In the genomic region with DNA sequence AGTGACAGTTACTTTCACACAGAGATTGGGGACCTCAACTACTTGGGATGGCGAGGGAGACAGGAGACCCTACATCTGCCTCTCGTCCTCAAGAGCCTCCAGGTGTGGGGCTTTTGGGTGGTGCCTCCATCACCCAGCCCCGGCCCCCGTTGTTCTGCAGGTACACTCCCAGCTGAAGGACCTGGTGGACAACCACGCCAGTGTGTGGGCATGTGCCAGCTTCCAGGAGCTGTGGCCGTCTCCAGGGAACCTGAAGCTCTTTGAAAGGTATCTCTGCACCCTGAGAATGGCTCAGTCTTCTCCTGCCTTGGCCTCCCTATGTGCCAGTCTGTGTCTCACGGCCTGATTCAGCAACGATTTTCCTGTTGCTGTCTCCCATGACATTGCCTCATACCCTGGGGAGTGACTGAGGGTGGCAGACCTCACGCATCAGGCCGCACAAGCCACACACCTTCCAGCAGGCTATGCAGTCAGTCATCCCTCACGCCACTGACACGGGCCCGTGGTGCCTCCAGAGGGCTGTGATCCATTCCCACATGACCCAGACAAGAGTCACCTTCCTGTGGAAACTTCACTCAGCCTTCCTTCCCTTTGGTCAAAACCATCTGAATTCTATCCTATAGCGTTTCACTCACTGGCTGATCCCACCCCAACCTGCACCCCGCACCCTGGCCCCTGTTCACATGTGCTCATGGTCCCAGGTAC, we compare ENCODE assay signal across 20 cellular contexts. TPM values are rescaled to one million over a fixed set of nuclear protein-coding genes. Genes with fewer than 3 reads are reported as not detected.
DNase-seq lines count a peak whose midpoint lies in the region; TF ChIP-seq lines count a peak whose summit lies in the region.
"Had no signal": no experiment of that assay in that cellular context is flagged by ENCODE, and none has a peak within 500 bp of the region (broad histone marks: within the 10 kb centered on the region; RNA-seq: fewer than 3 reads in every experiment).

No MANE protein-coding gene starts in this region.

- peaks cover 52% of the 10 kb centered on the region for H3K36me3 Mint-ChIP-seq in activated CD4-positive, alpha-beta T cell treated with anti-CD3 and anti-CD28 coated beads, Interleukin-2, amount 10 ng/mL, durations not matched to agents 7 days and 5 days (ENCODE audit: low read depth)
- peaks cover 67% of the 10 kb centered on the region for H3K36me3 Mint-ChIP-seq in activated T-helper 2 cell treated with anti-CD3 and anti-CD28 coated beads, Interferon-gamma antibody, Interleukin-2, Interleukin-4, amounts not matched to agents 10 μg/mL and 5 μg/mL and 100 μg/mL, durations not matched to agents 14 hours and 24 hours and 36 hours (ENCODE audit: low read depth)
- H3K36me3 Mint-ChIP-seq in Calu3 (ENCODE audit: insufficient read depth, unreplicated experiment) = peaks cover 71% of the 10 kb centered on the region

- DNase-seq in activated CD4-positive, alpha-beta T cell treated with anti-CD3 and anti-CD28 coated beads, Interleukin-2, amount 10 ng/mL, durations not matched to agents 7 days and 5 days = no peak
- no peak for DNase-seq in activated CD4-positive, alpha-beta T cell treated with anti-CD3 and anti-CD28 coated beads, Interleukin-2, amount 50 U/mL, for 4 hours
- no peak for DNase-seq in activated T-helper 2 cell treated with anti-CD3 and anti-CD28 coated beads, Interferon-gamma antibody, Interleukin-2, Interleukin-4, amounts not matched to agents 10 μg/mL and 5 μg/mL and 100 μg/mL, durations not matched to agents 14 hours and 24 hours and 36 hours (ENCODE audit: low spot score)
- peak; percentile 71 to 73 for DNase-seq in lung microvascular endothelial cell (ENCODE audit: low read depth in 2 of 2)
- DNase-seq in NCI-H510A (lab: John Stamatoyannopoulos, UW) = no peak
- no peak for DNase-seq in Calu3
- DNase-seq in cardiac septum (ENCODE audit: low spot score) = no peak
- no peak for DNase-seq in nucleus accumbens (lab: John Stamatoyannopoulos, UW)
- DNase-seq: AML-193, COR-L47, DMS153, HCEC 1CT, NCI-H1105 treated with DMSO at 0.1 percent for 48 hours, NCI-H1694, NCI-H510A treated with DMSO at 0.1 percent for 48 hours, NCI-H774, OCI-M1, SIG-M5 had no signal

- peak overlapping the region; percentile 60 for H3K27ac Mint-ChIP-seq in activated CD4-positive, alpha-beta T cell treated with anti-CD3 and anti-CD28 coated beads, Interleukin-2, amount 10 ng/mL, durations not matched to agents 7 days and 5 days
- H3K27ac Mint-ChIP-seq in activated T-helper 2 cell treated with anti-CD3 and anti-CD28 coated beads, Interferon-gamma antibody, Interleukin-2, Interleukin-4, amounts not matched to agents 10 μg/mL and 5 μg/mL and 100 μg/mL, durations not matched to agents 14 hours and 24 hours and 36 hours = peak overlapping the region; percentile 28
- no peak overlapping the region for H3K27ac Mint-ChIP-seq in Calu3 (ENCODE audit: unreplicated experiment)
- H3K27ac Mint-ChIP-seq: GM23338 had no signal

- BruUV-seq in Calu3 (replicated peaks; lab: Mats Ljungman, UMichigan) = no TSS peak

- H3K9me3 Mint-ChIP-seq in activated CD4-positive, alpha-beta T cell treated with anti-CD3 and anti-CD28 coated beads, Interleukin-2, amount 10 ng/mL, durations not matched to agents 7 days and 5 days = no peaks in the 10 kb centered on the region
- no peaks in the 10 kb centered on the region for H3K9me3 Mint-ChIP-seq in activated T-helper 2 cell treated with anti-CD3 and anti-CD28 coated beads, Interferon-gamma antibody, Interleukin-2, Interleukin-4, amounts not matched to agents 10 μg/mL and 5 μg/mL and 100 μg/mL, durations not matched to agents 14 hours and 24 hours and 36 hours
- no peaks in the 10 kb centered on the region for H3K9me3 Mint-ChIP-seq in Calu3 (ENCODE audit: low read depth, unreplicated experiment)
- H3K9me3 Mint-ChIP-seq: GM23338 had no signal

- peaks cover 32% of the 10 kb centered on the region for H3K4me1 Mint-ChIP-seq in activated CD4-positive, alpha-beta T cell treated with anti-CD3 and anti-CD28 coated beads, Interleukin-2, amount 10 ng/mL, durations not matched to agents 7 days and 5 days
- peaks cover 18% of the 10 kb centered on the region for H3K4me1 Mint-ChIP-seq in activated T-helper 2 cell treated with anti-CD3 and anti-CD28 coated beads, Interferon-gamma antibody, Interleukin-2, Interleukin-4, amounts not matched to agents 10 μg/mL and 5 μg/mL and 100 μg/mL, durations not matched to agents 14 hours and 24 hours and 36 hours (ENCODE audit: low read depth)
- peaks cover 21% of the 10 kb centered on the region for H3K4me1 Mint-ChIP-seq in Calu3 (ENCODE audit: low read depth, unreplicated experiment)

- no peak overlapping the region for H3K4me3 Mint-ChIP-seq in activated CD4-positive, alpha-beta T cell treated with anti-CD3 and anti-CD28 coated beads, Interleukin-2, amount 10 ng/mL, durations not matched to agents 7 days and 5 days
- no peak overlapping the region for H3K4me3 Mint-ChIP-seq in activated T-helper 2 cell treated with anti-CD3 and anti-CD28 coated beads, Interferon-gamma antibody, Interleukin-2, Interleukin-4, amounts not matched to agents 10 μg/mL and 5 μg/mL and 100 μg/mL, durations not matched to agents 14 hours and 24 hours and 36 hours (ENCODE audit: low read depth)
- H3K4me3 Mint-ChIP-seq in Calu3 (ENCODE audit: low read depth, unreplicated experiment) = no peak overlapping the region
- H3K4me3 Mint-ChIP-seq: GM23338 had no signal

- POLR2A ChIA-PET in activated CD4-positive, alpha-beta T cell treated with anti-CD3 and anti-CD28 coated beads, Interleukin-2, amount 10 ng/mL, durations not matched to agents 7 days and 5 days (lab: Charles Lee) = no interaction called here

- intact Hi-C loops in activated T-helper 2 cell treated with anti-CD3 and anti-CD28 coated beads, Interferon-gamma antibody, Interleukin-2, Interleukin-4, amounts not matched to agents 10 μg/mL and 5 μg/mL and 100 μg/mL, durations not matched to agents 14 hours and 24 hours and 36 hours (cut with micrococcal nuclease) = no loop called here
- intact Hi-C loops in Calu3 (cut with micrococcal nuclease; ENCODE audit: unreplicated experiment) (loop anchor here (10.0 kb wide), 1 partner anchor 72 kb away; no protein-coding TSS in a partner anchor), cardiac septum (cut with DNase I) (no loop called here)

- H3K27me3 Mint-ChIP-seq in activated CD4-positive, alpha-beta T cell treated with anti-CD3 and anti-CD28 coated beads, Interleukin-2, amount 10 ng/mL, durations not matched to agents 7 days and 5 days = no peaks in the 10 kb centered on the region
- H3K27me3 Mint-ChIP-seq in activated T-helper 2 cell treated with anti-CD3 and anti-CD28 coated beads, Interferon-gamma antibody, Interleukin-2, Interleukin-4, amounts not matched to agents 10 μg/mL and 5 μg/mL and 100 μg/mL, durations not matched to agents 14 hours and 24 hours and 36 hours (ENCODE audit: low read depth) = no peaks in the 10 kb centered on the region
- no peaks in the 10 kb centered on the region for H3K27me3 Mint-ChIP-seq in Calu3 (ENCODE audit: unreplicated experiment)

- CTCF ChIA-PET in activated CD4-positive, alpha-beta T cell treated with anti-CD3 and anti-CD28 coated beads, Interleukin-2, amount 10 ng/mL, durations not matched to agents 7 days and 5 days (lab: Charles Lee) = no interaction called here
- CTCF ChIA-PET in Calu3 (lab: Charles Lee) = no interaction called here

- no peak for TF ChIP-seq CTCF in Calu3 (IDR thresholded peaks at IDR 0.05; ENCODE audit: unreplicated experiment)

RNA-seq across cellular contexts. Expression of a gene that starts 3.7 kb away (rescaled TPM):
- 100 to 1,000 TPM in 1 of 2 experiments, 10 to 100 TPM in 1; 99.3 to 101 TPM for total RNA-seq in activated CD4-positive, alpha-beta T cell treated with anti-CD3 and anti-CD28 coated beads, Interleukin-2, amount 10 ng/mL, durations not matched to agents 7 days and 5 days
- total RNA-seq in activated T-helper 2 cell treated with anti-CD3 and anti-CD28 coated beads, Interferon-gamma antibody, Interleukin-2, Interleukin-4, amounts not matched to agents 10 μg/mL and 5 μg/mL and 100 μg/mL, durations not matched to agents 14 hours and 24 hours and 36 hours = 48.4 and 48.9 TPM in 2 replicates
- total RNA-seq in lung microvascular endothelial cell (7.7 and 15.0 TPM in 2 replicates), Calu3 (2022) (47.9 and 54.5 TPM in 2 replicates), cardiac septum (0.86 TPM)

RNA-seq across cellular contexts. Expression of a gene that starts 27.0 kb away (rescaled TPM):
- 10 to 100 TPM; 15.5 to 21.4 TPM for total RNA-seq in activated CD4-positive, alpha-beta T cell treated with anti-CD3 and anti-CD28 coated beads, Interleukin-2, amount 10 ng/mL, durations not matched to agents 7 days and 5 days
- total RNA-seq in activated T-helper 2 cell treated with anti-CD3 and anti-CD28 coated beads, Interferon-gamma antibody, Interleukin-2, Interleukin-4, amounts not matched to agents 10 μg/mL and 5 μg/mL and 100 μg/mL, durations not matched to agents 14 hours and 24 hours and 36 hours = 31.8 and 34.6 TPM in 2 replicates
- 2.6 and 3.3 TPM in 2 replicates for total RNA-seq in lung microvascular endothelial cell
- 28.2 and 30.5 TPM in 2 replicates for total RNA-seq in Calu3 (2022)
- total RNA-seq in cardiac septum = 0.51 TPM

RNA-seq across cellular contexts. Expression of a gene that starts 38.1 kb away (rescaled TPM):
- total RNA-seq in activated CD4-positive, alpha-beta T cell treated with anti-CD3 and anti-CD28 coated beads, Interleukin-2, amount 10 ng/mL, durations not matched to agents 7 days and 5 days = not detected
- total RNA-seq in activated T-helper 2 cell treated with anti-CD3 and anti-CD28 coated beads, Interferon-gamma antibody, Interleukin-2, Interleukin-4, amounts not matched to agents 10 μg/mL and 5 μg/mL and 100 μg/mL, durations not matched to agents 14 hours and 24 hours and 36 hours = 0.28 TPM in 1 of 2 replicates, not detected in the other
- total RNA-seq in lung microvascular endothelial cell = under 0.01 TPM in 2 replicates
- not detected in 2 replicates for total RNA-seq in Calu3 (2022)
- total RNA-seq in cardiac septum = 0.30 TPM
- total RNA-seq: RPMI7951 had no signal

RNA-seq across cellular contexts. Expression of a gene that starts 42.0 kb away (rescaled TPM):
- total RNA-seq in activated CD4-positive, alpha-beta T cell treated with anti-CD3 and anti-CD28 coated beads, Interleukin-2, amount 10 ng/mL, durations not matched to agents 7 days and 5 days = 1 to 10 TPM; 8.1 TPM
- 19.6 and 21.4 TPM in 2 replicates for total RNA-seq in activated T-helper 2 cell treated with anti-CD3 and anti-CD28 coated beads, Interferon-gamma antibody, Interleukin-2, Interleukin-4, amounts not matched to agents 10 μg/mL and 5 μg/mL and 100 μg/mL, durations not matched to agents 14 hours and 24 hours and 36 hours
- total RNA-seq in lung microvascular endothelial cell (5.0 and 6.3 TPM in 2 replicates), Calu3 (2022) (31.3 and 33.3 TPM in 2 replicates), cardiac septum (8.3 TPM)

Comparison
In these comparisons a context has a peak if more than half of its experiments do, and no peak if none do; other contexts are left out.
1. DNase-seq: peak in lung microvascular endothelial cell (2 of 2); none in activated CD4-positive, alpha-beta T cell treated with anti-CD3 and anti-CD28 coated beads, Interleukin-2, amount 10 ng/mL, durations not matched to agents 7 days and 5 days (single experiment), activated CD4-positive, alpha-beta T cell treated with anti-CD3 and anti-CD28 coated beads, Interleukin-2, amount 50 U/mL, for 4 hours (0 of 2), activated T-helper 2 cell treated with anti-CD3 and anti-CD28 coated beads, Interferon-gamma antibody, Interleukin-2, Interleukin-4, amounts not matched to agents 10 μg/mL and 5 μg/mL and 100 μg/mL, durations not matched to agents 14 hours and 24 hours and 36 hours (single experiment), NCI-H510A (single experiment), Calu3 (single experiment), cardiac septum (single experiment) and nucleus accumbens (0 of 56).